ENCODE assay signal across 8 cellular contexts in genomic region chr6:43517503-43518357, GRCh38. TPM values are rescaled to one million over a fixed set of nuclear protein-coding genes. Genes with fewer than 3 reads are reported as not detected.
A peak's percentile ranks its signal among the peaks of the same experiment; 100 is the strongest.
DNase-seq lines count a peak whose midpoint lies in the region; ATAC-seq and TF ChIP-seq lines count a peak whose summit lies in the region.

No MANE protein-coding gene starts in this region.

- peaks cover 37% of the 10 kb centered on the region for H3K4me1 ChIP-seq in upper lobe of right lung

- peak overlapping the region; percentile 76 for H3K4me3 ChIP-seq in WERI-Rb-1 (ENCODE audit: low read depth, low read length)
- H3K4me3 ChIP-seq in upper lobe of right lung: peak overlapping the region; percentile 99

- peaks cover 17% of the 10 kb centered on the region for H3K4me1 Mint-ChIP-seq in activated naive CD8-positive, alpha-beta T cell treated with anti-CD3 and anti-CD28 coated beads, Interleukin-2, amount 10 ng/mL, durations not matched to agents 7 days and 5 days
- H3K4me1 Mint-ChIP-seq in activated naive CD8-positive, alpha-beta T cell treated with anti-CD3 and anti-CD28 coated beads for 36 hours: peaks cover 26% of the 10 kb centered on the region

- no peak overlapping the region for H3K27ac Mint-ChIP-seq in activated naive CD8-positive, alpha-beta T cell treated with anti-CD3 and anti-CD28 coated beads, Interleukin-2, amount 10 ng/mL, durations not matched to agents 7 days and 5 days
- no peak overlapping the region for H3K27ac Mint-ChIP-seq in activated naive CD8-positive, alpha-beta T cell treated with anti-CD3 and anti-CD28 coated beads for 36 hours

- POLR2A ChIA-PET in activated naive CD8-positive, alpha-beta T cell treated with anti-CD3 and anti-CD28 coated beads, Interleukin-2, amount 10 ng/mL, durations not matched to agents 7 days and 5 days (lab: Charles Lee): interaction anchor here (1.2 to 2.9 kb wide), 4 partner anchors 11 to 148 kb away, joined by 4 to 19 read pairs (median 8); partner anchors contain the start of genes GTPBP2 and ZNF318

- intact Hi-C loops in upper lobe of right lung (cut with DNase I): no loop called here

- no peak overlapping the region for H3K4me3 Mint-ChIP-seq in activated naive CD8-positive, alpha-beta T cell treated with anti-CD3 and anti-CD28 coated beads, Interleukin-2, amount 10 ng/mL, durations not matched to agents 7 days and 5 days
- no peak overlapping the region for H3K4me3 Mint-ChIP-seq in activated naive CD8-positive, alpha-beta T cell treated with anti-CD3 and anti-CD28 coated beads for 36 hours

- H3K27me3 ChIP-seq in WERI-Rb-1 (ENCODE audit: insufficient read depth, low read depth, severe bottlenecking): no peaks in the 10 kb centered on the region
- no peaks in the 10 kb centered on the region for H3K27me3 ChIP-seq in upper lobe of right lung

- in situ Hi-C loops in GM13976 (cut with MboI; ENCODE audit: low sequenced_read_pairs, unreplicated experiment): no loop called here

- no peaks in the 10 kb centered on the region for H3K9me3 ChIP-seq in WERI-Rb-1 (ENCODE audit: severe bottlenecking)
- H3K9me3 ChIP-seq in upper lobe of right lung: no peaks in the 10 kb centered on the region

- no peaks in the 10 kb centered on the region for H3K27me3 Mint-ChIP-seq in activated naive CD8-positive, alpha-beta T cell treated with anti-CD3 and anti-CD28 coated beads, Interleukin-2, amount 10 ng/mL, durations not matched to agents 7 days and 5 days
- no peaks in the 10 kb centered on the region for H3K27me3 Mint-ChIP-seq in activated naive CD8-positive, alpha-beta T cell treated with anti-CD3 and anti-CD28 coated beads for 36 hours

- H3K27ac ChIP-seq in WERI-Rb-1 (peak overlapping the region; percentile 87), upper lobe of right lung (peak overlapping the region; percentile 85)

- TF ChIP-seq CTCF in WERI-Rb-1 (IDR thresholded peaks at IDR 0.05; ENCODE audit: low read depth, low read length) (no peak), upper lobe of right lung (IDR thresholded peaks at IDR 0.05) (no peak), GM13976 (IDR thresholded peaks at IDR 0.05; ENCODE audit: borderline replicate concordance, control extremely low read depth, extremely low read depth, insufficient read depth, missing control alignments) (no peak)

- peaks cover 10% of the 10 kb centered on the region for H3K36me3 Mint-ChIP-seq in activated naive CD8-positive, alpha-beta T cell treated with anti-CD3 and anti-CD28 coated beads, Interleukin-2, amount 10 ng/mL, durations not matched to agents 7 days and 5 days
- peaks cover 13% of the 10 kb centered on the region for H3K36me3 Mint-ChIP-seq in activated naive CD8-positive, alpha-beta T cell treated with anti-CD3 and anti-CD28 coated beads for 36 hours

- DNase-seq in activated naive CD8-positive, alpha-beta T cell treated with anti-CD3 and anti-CD28 coated beads, Interleukin-2, amount 10 ng/mL, durations not matched to agents 7 days and 5 days: no peak
- no peak for DNase-seq in activated naive CD8-positive, alpha-beta T cell treated with anti-CD3 and anti-CD28 coated beads for 36 hours
- DNase-seq in WERI-Rb-1: no peak
- DNase-seq in iPS-NIHi7 (ENCODE audit: extremely low spot score): peak; percentile 31
- DNase-seq in upper lobe of right lung: no peak
- no peak for DNase-seq in GM13976 (ENCODE audit: low spot score)

- H3K9me3 Mint-ChIP-seq in activated naive CD8-positive, alpha-beta T cell treated with anti-CD3 and anti-CD28 coated beads, Interleukin-2, amount 10 ng/mL, durations not matched to agents 7 days and 5 days: no peaks in the 10 kb centered on the region
- H3K9me3 Mint-ChIP-seq in activated naive CD8-positive, alpha-beta T cell treated with anti-CD3 and anti-CD28 coated beads for 36 hours: no peaks in the 10 kb centered on the region

- H3K36me3 ChIP-seq in WERI-Rb-1 (peaks cover 84% of the 10 kb centered on the region), upper lobe of right lung (peaks cover 65% of the 10 kb centered on the region)

- peak; percentile 3 for ATAC-seq in activated naive CD8-positive, alpha-beta T cell treated with anti-CD3 and anti-CD28 coated beads, Interleukin-2, amount 10 ng/mL, durations not matched to agents 7 days and 5 days (ENCODE audit: low read depth)
- ATAC-seq in upper lobe of right lung: no peak
- ATAC-seq in HG02884 (IDR thresholded peaks at IDR 0.05; ENCODE audit: unreplicated experiment): no peak
- no peak for ATAC-seq in GM19463 (IDR thresholded peaks at IDR 0.05; ENCODE audit: unreplicated experiment)

RNA-seq across cellular contexts. Expression of gene POLR1C, which starts 0.8 kb away (rescaled TPM):
- total RNA-seq in activated naive CD8-positive, alpha-beta T cell treated with anti-CD3 and anti-CD28 coated beads, Interleukin-2, amount 10 ng/mL, durations not matched to agents 7 days and 5 days: 10 to 100 TPM; 28.8 to 29.7 TPM
- total RNA-seq in activated naive CD8-positive, alpha-beta T cell treated with anti-CD3 and anti-CD28 coated beads for 36 hours: 10 to 100 TPM; 87.6 to 99.1 TPM
- 28.5 TPM for total RNA-seq in upper lobe of right lung

RNA-seq across cellular contexts. Expression of gene YIPF3, which starts 1.0 kb away (rescaled TPM):
- 10 to 100 TPM; 63.2 to 71.8 TPM for total RNA-seq in activated naive CD8-positive, alpha-beta T cell treated with anti-CD3 and anti-CD28 coated beads, Interleukin-2, amount 10 ng/mL, durations not matched to agents 7 days and 5 days
- total RNA-seq in activated naive CD8-positive, alpha-beta T cell treated with anti-CD3 and anti-CD28 coated beads for 36 hours: 10 to 100 TPM; 38.1 to 38.2 TPM
- 100 TPM for total RNA-seq in upper lobe of right lung

RNA-seq across cellular contexts. Expression of gene LRRC73, which starts 7.6 kb away (rescaled TPM):
- under 1 TPM; 0.33 to 0.37 TPM for total RNA-seq in activated naive CD8-positive, alpha-beta T cell treated with anti-CD3 and anti-CD28 coated beads, Interleukin-2, amount 10 ng/mL, durations not matched to agents 7 days and 5 days
- under 1 TPM; 0.10 TPM for total RNA-seq in activated naive CD8-positive, alpha-beta T cell treated with anti-CD3 and anti-CD28 coated beads for 36 hours
- total RNA-seq in upper lobe of right lung: 0.55 TPM

RNA-seq across cellular contexts. Expression of gene TJAP1, which starts 40.4 kb away (rescaled TPM):
- total RNA-seq in activated naive CD8-positive, alpha-beta T cell treated with anti-CD3 and anti-CD28 coated beads, Interleukin-2, amount 10 ng/mL, durations not matched to agents 7 days and 5 days: 10 to 100 TPM; 42.7 to 47.6 TPM
- 10 to 100 TPM; 36.5 to 37.2 TPM for total RNA-seq in activated naive CD8-positive, alpha-beta T cell treated with anti-CD3 and anti-CD28 coated beads for 36 hours
- 31.2 TPM for total RNA-seq in upper lobe of right lung

RNA-seq across cellular contexts. Expression of gene XPO5, which starts 58.1 kb away (rescaled TPM):
- total RNA-seq in activated naive CD8-positive, alpha-beta T cell treated with anti-CD3 and anti-CD28 coated beads, Interleukin-2, amount 10 ng/mL, durations not matched to agents 7 days and 5 days: 10 to 100 TPM; 46.1 to 47.0 TPM
- total RNA-seq in activated naive CD8-positive, alpha-beta T cell treated with anti-CD3 and anti-CD28 coated beads for 36 hours: 100 to 1,000 TPM; 119 to 121 TPM
- 36.9 TPM for total RNA-seq in upper lobe of right lung
